ENCODE assay signal across 8 cellular contexts in the genomic region with DNA sequence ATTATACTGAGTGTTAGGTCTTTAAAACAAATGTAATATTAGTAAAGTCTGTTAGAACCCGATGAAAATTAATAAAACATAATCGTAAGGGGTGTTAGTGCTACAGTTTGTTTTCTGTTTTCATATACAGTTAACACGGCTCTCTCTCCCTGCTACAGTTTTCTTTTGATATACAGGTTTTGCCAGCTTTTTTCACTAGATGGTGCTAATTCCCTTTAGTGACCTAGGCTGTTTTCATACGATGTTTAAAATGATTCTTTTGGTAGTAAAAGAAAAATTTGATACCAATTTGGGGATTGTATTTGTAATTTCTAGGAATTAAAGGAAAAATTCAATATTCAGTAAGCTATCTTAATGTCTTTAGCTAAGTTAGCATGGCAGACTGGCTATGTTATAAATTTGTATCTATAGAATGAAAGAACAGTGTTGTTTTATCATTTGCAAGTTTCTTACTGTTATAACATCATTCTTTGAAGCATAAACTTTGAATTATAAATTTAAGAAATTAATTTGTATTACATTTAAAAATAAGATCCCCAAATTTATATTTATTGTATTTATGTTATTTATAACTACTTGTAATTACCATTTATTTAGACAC. TPM values are rescaled to one million over a fixed set of nuclear protein-coding genes. Genes with fewer than 3 reads are reported as not detected.
DNase-seq lines count a peak whose midpoint lies in the region; ATAC-seq and TF ChIP-seq lines count a peak whose summit lies in the region.

No MANE protein-coding gene starts in this region.

- H3K4me1 ChIP-seq in HEK293 (ENCODE audit: control insufficient read depth, insufficient read depth, low read length), result no peaks in the 10 kb centered on the region
- peaks cover 0 to 59% of the 10 kb centered on the region in 2 donors for H3K4me1 ChIP-seq in left lung
- peaks cover 10% of the 10 kb centered on the region for H3K4me1 ChIP-seq in vagina

- TF ChIP-seq POLR2A in vagina (IDR thresholded peaks at IDR 0.05), result no peak

- peak; percentile 73 for TF ChIP-seq CTCF in CD4-positive, alpha-beta T cell (IDR thresholded peaks at IDR 0.05)
- TF ChIP-seq CTCF in HEK293 (tag by site-specific recombination; IDR thresholded peaks at IDR 0.05) (peak; percentile 38; the same call in 1 of the 2 replicates), cardiac fibroblast (IDR thresholded peaks at IDR 0.05; ENCODE audit: low read depth, low read length) (peak; percentile 65), left lung (IDR thresholded peaks at IDR 0.05) (peak; percentile 56 to 58), vagina (IDR thresholded peaks at IDR 0.05) (peak; percentile 37 to 63 (median 61))

- CTCF ChIA-PET in CD4-positive, alpha-beta T cell (lab: Charles Lee), result interaction anchor here (0.6 to 1.3 kb wide), 5 partner anchors 11 to 581 kb away, joined by 3 to 5 read pairs (median 4); a partner anchor contains a TSS
- CTCF ChIA-PET in HEK293 (lab: Yijun Ruan, JAX), result interaction anchor here (0.6 to 4.8 kb wide), 12 partner anchors 10 to 777 kb away, joined by 3 to 43 read pairs (median 4); no protein-coding TSS in a partner anchor

- no peak for DNase-seq in CD4-positive, alpha-beta T cell
- peak; percentile 59 for DNase-seq in NCI-H82 treated with DMSO at 0.1 percent for 48 hours (lab: John Stamatoyannopoulos, UW; ENCODE audit: unreplicated experiment)
- DNase-seq in cardiac fibroblast (ENCODE audit: low read depth in 2 of 2), result peak; percentile 76 to 83
- no peak for DNase-seq in left lung
- no peak for DNase-seq in vagina (ENCODE audit: extremely low spot score in 2 of 2)

- peak; percentile 88 for ATAC-seq in CD4-positive, alpha-beta T cell (ENCODE audit: poor library complexity)
- peak; percentile 77 for ATAC-seq in left lung
- no peak for ATAC-seq in HG03442 (IDR thresholded peaks at IDR 0.05; ENCODE audit: unreplicated experiment)
- no peak for ATAC-seq in HG02759 (IDR thresholded peaks at IDR 0.05; ENCODE audit: unreplicated experiment)

- no peak overlapping the region for H3K4me3 Mint-ChIP-seq in CD4-positive, alpha-beta T cell

- H3K9me3 ChIP-seq in CD4-positive, alpha-beta T cell (ENCODE audit: control insufficient read depth, low read length), result no peaks in the 10 kb centered on the region
- no peaks in the 10 kb centered on the region for H3K9me3 ChIP-seq in HEK293 (ENCODE audit: control insufficient read depth, insufficient read depth, low read depth, low read length)
- no peaks in the 10 kb centered on the region for H3K9me3 ChIP-seq in left lung
- no peaks in the 10 kb centered on the region for H3K9me3 ChIP-seq in vagina

- peaks cover 57% of the 10 kb centered on the region for H3K36me3 Mint-ChIP-seq in CD4-positive, alpha-beta T cell (ENCODE audit: low read depth)

- peaks cover 4 to 6% of the 10 kb centered on the region in 2 experiments; a peak in 2 of 3 replicates for H3K36me3 ChIP-seq in HEK293 (ENCODE audit: control insufficient read depth in 2 of 2, insufficient read depth in 1 of 2, low read length in 2 of 2)
- peaks cover 0 to 22% of the 10 kb centered on the region in 2 donors for H3K36me3 ChIP-seq in left lung
- no peaks in the 10 kb centered on the region for H3K36me3 ChIP-seq in vagina

- H3K27ac Mint-ChIP-seq in CD4-positive, alpha-beta T cell, result no peak overlapping the region

- H3K27me3 Mint-ChIP-seq in CD4-positive, alpha-beta T cell, result no peaks in the 10 kb centered on the region

- H3K4me1 Mint-ChIP-seq in CD4-positive, alpha-beta T cell (ENCODE audit: low read depth), result peaks cover 9% of the 10 kb centered on the region

- H3K4me3 ChIP-seq in HEK293 (ENCODE audit: low read depth, low read length) (no peak overlapping the region), cardiac fibroblast (replicated peaks in 1 of 2; ENCODE audit: low read depth in 2 of 2, low read length in 2 of 2) (no peak overlapping the region), left lung (no peak overlapping the region), vagina (no peak overlapping the region)

- intact Hi-C loops in CD4-positive, alpha-beta T cell (cut with DNase I, micrococcal nuclease), result loop anchor here (1.0 to 10.0 kb wide), 5 partner anchors 114 to 778 kb away; a partner anchor contains a TSS
- intact Hi-C loops in left lung (cut with DNase I) (no loop called here), vagina (cut with DNase I) (no loop called here)

- no peaks in the 10 kb centered on the region for H3K9me3 Mint-ChIP-seq in CD4-positive, alpha-beta T cell

- no peaks in the 10 kb centered on the region for H3K27me3 ChIP-seq in CD4-positive, alpha-beta T cell (ENCODE audit: control insufficient read depth, insufficient read depth, low read length)
- H3K27me3 ChIP-seq in left lung, result no peaks in the 10 kb centered on the region
- H3K27me3 ChIP-seq in vagina, result no peaks in the 10 kb centered on the region

- no peak overlapping the region for H3K27ac ChIP-seq in CD4-positive, alpha-beta T cell (ENCODE audit: low read depth, low read length)
- H3K27ac ChIP-seq in HEK293 (ENCODE audit: extremely low read depth, low read depth, low read length) (no peak overlapping the region), left lung (no peak overlapping the region), vagina (no peak overlapping the region)

- POLR2A ChIA-PET in CD4-positive, alpha-beta T cell (lab: Charles Lee), result no interaction called here
- POLR2A ChIA-PET in HEK293 (lab: Yijun Ruan, JAX), result no interaction called here

TF ChIP-seq in HEK293, 187 proteins besides CTCF, POLR2A, EP300 and RAD21:
- TF ChIP-seq ZNF292 (tag by site-specific recombination; IDR thresholded peaks at IDR 0.05; ENCODE audit: borderline replicate concordance, low read depth) (no peak), ZNF654 (tag by site-specific recombination; IDR thresholded peaks at IDR 0.05; ENCODE audit: low read depth) (peak; percentile 86)
- TF ChIP-seq, protein P1, sequence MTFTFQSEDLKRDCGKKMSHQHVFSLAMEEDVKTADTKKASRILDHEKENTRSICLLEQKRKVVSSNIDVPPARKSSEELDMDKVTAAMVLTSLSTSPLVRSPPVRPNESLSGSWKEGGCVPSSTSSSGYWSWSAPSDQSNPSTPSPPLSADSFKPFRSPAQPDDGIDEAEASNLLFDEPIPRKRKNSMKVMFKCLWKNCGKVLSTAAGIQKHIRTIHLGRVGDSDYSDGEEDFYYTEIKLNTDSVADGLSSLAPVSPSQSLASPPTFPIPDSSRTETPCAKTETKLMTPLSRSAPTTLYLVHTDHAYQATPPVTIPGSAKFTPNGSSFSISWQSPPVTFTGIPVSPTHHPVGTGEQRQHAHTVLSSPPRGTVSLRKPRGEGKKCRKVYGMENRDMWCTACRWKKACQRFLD (tag by site-specific recombination; IDR thresholded peaks at IDR 0.05), result no peak

RNA-seq across cellular contexts. Expression of a gene that starts 11.5 kb away (rescaled TPM):
- total RNA-seq in CD4-positive, alpha-beta T cell, result 10 to 100 TPM in 1 of 2 experiments, 1 to 10 TPM in 1; 9.3 to 11.6 TPM
- total RNA-seq in left lung (10 to 100 TPM; 24.0 to 32.2 TPM), vagina (22.8 TPM)

Comparison
In these comparisons a context has a peak if more than half of its experiments do, and no peak if none do; other contexts are left out.
1. ATAC-seq: peak in CD4-positive, alpha-beta T cell (single experiment) and left lung (single experiment); none in HG03442 (single experiment) and HG02759 (single experiment).
2. DNase-seq: peak in NCI-H82 treated with DMSO at 0.1 percent for 48 hours (single experiment) and cardiac fibroblast (2 of 2); none in CD4-positive, alpha-beta T cell (0 of 10), left lung (0 of 2) and vagina (0 of 2).
3. intact Hi-C loops: an anchor here in CD4-positive, alpha-beta T cell (1.0 to 10.0 kb wide); none called in left lung and vagina.
4. Peak in every context shown above with its lines, with median percentiles within 50 percentile points of each other: CTCF ChIP-seq.